Comparison of ENCODE assay signal across 8 cellular contexts in genomic region chr6:130843575-130844320, GRCh38. TPM values are rescaled to one million over a fixed set of nuclear protein-coding genes. Genes with fewer than 3 reads are reported as not detected.
DNase-seq lines count a peak whose midpoint lies in the region; ATAC-seq and TF ChIP-seq lines count a peak whose summit lies in the region.

No MANE protein-coding gene starts in this region.

- H3K4me1 ChIP-seq in breast epithelium, result no peaks in the 10 kb centered on the region

- H3K27me3 Mint-ChIP-seq in activated T-helper 1 cell treated with anti-CD3 and anti-CD28 coated beads, Interleukin-12 subunit alpha, Interleukin-12 subunit beta, Interleukin-2, Interleukin-4 antibody, amounts not matched to agents 30 ng/mL and 10 ng/mL and 1 ng/mL, durations not matched to agents 14 hours and 24 hours and 36 hours (ENCODE audit: insufficient read depth), result no peaks in the 10 kb centered on the region

- no peaks in the 10 kb centered on the region for H3K36me3 Mint-ChIP-seq in activated T-helper 1 cell treated with anti-CD3 and anti-CD28 coated beads, Interleukin-12 subunit alpha, Interleukin-12 subunit beta, Interleukin-2, Interleukin-4 antibody, amounts not matched to agents 30 ng/mL and 10 ng/mL and 1 ng/mL, durations not matched to agents 14 hours and 24 hours and 36 hours (ENCODE audit: low read depth)

- no peak overlapping the region for H3K27ac ChIP-seq in breast epithelium

- H3K36me3 ChIP-seq in breast epithelium, result no peaks in the 10 kb centered on the region

- no peaks in the 10 kb centered on the region for H3K27me3 ChIP-seq in breast epithelium

- peak; percentile 82 for ATAC-seq in HG02798 (IDR thresholded peaks at IDR 0.05; ENCODE audit: poor library complexity, unreplicated experiment)

- no peak overlapping the region for H3K4me3 Mint-ChIP-seq in activated T-helper 1 cell treated with anti-CD3 and anti-CD28 coated beads, Interleukin-12 subunit alpha, Interleukin-12 subunit beta, Interleukin-2, Interleukin-4 antibody, amounts not matched to agents 30 ng/mL and 10 ng/mL and 1 ng/mL, durations not matched to agents 14 hours and 24 hours and 36 hours

- no peaks in the 10 kb centered on the region for H3K9me3 Mint-ChIP-seq in activated T-helper 1 cell treated with anti-CD3 and anti-CD28 coated beads, Interleukin-12 subunit alpha, Interleukin-12 subunit beta, Interleukin-2, Interleukin-4 antibody, amounts not matched to agents 30 ng/mL and 10 ng/mL and 1 ng/mL, durations not matched to agents 14 hours and 24 hours and 36 hours

- no peak overlapping the region for H3K4me3 ChIP-seq in AG10803 (ENCODE audit: low read length)
- no peak overlapping the region for H3K4me3 ChIP-seq in breast epithelium

- no peak for TF ChIP-seq POLR2A in breast epithelium (IDR thresholded peaks at IDR 0.05)

- peaks cover 8% of the 10 kb centered on the region for H3K4me1 Mint-ChIP-seq in activated T-helper 1 cell treated with anti-CD3 and anti-CD28 coated beads, Interleukin-12 subunit alpha, Interleukin-12 subunit beta, Interleukin-2, Interleukin-4 antibody, amounts not matched to agents 30 ng/mL and 10 ng/mL and 1 ng/mL, durations not matched to agents 14 hours and 24 hours and 36 hours (ENCODE audit: low read depth)

- H3K9me3 ChIP-seq in breast epithelium, result no peaks in the 10 kb centered on the region

- DNase-seq in AG10803 (ENCODE audit: low read depth) (peak; percentile 44), NCI-H345 (lab: John Stamatoyannopoulos, UW) (peak; percentile 10), breast epithelium (ENCODE audit: low spot score in 2 of 2) (no peak), lung microvascular endothelial cell (ENCODE audit: low read depth in 2 of 2) (peak; percentile 41 to 69), NCI-H510A (lab: John Stamatoyannopoulos, UW) (no peak)
- DNase-seq in activated T-helper 1 cell treated with anti-CD3 and anti-CD28 coated beads, Interleukin-12 subunit alpha, Interleukin-12 subunit beta, Interleukin-2, Interleukin-4 antibody, amounts not matched to agents 30 ng/mL and 10 ng/mL and 1 ng/mL, durations not matched to agents 14 hours and 24 hours and 36 hours (ENCODE audit: low spot score), result no peak

- no peak overlapping the region for H3K27ac Mint-ChIP-seq in activated T-helper 1 cell treated with anti-CD3 and anti-CD28 coated beads, Interleukin-12 subunit alpha, Interleukin-12 subunit beta, Interleukin-2, Interleukin-4 antibody, amounts not matched to agents 30 ng/mL and 10 ng/mL and 1 ng/mL, durations not matched to agents 14 hours and 24 hours and 36 hours

- intact Hi-C loops in breast epithelium (cut with DNase I; ENCODE audit: low total_unique reads), result loop anchor here (5.0 kb wide), 1 partner anchor 821 kb away; no protein-coding TSS in a partner anchor
- intact Hi-C loops in activated T-helper 1 cell treated with anti-CD3 and anti-CD28 coated beads, Interleukin-12 subunit alpha, Interleukin-12 subunit beta, Interleukin-2, Interleukin-4 antibody, amounts not matched to agents 30 ng/mL and 10 ng/mL and 1 ng/mL, durations not matched to agents 14 hours and 24 hours and 36 hours (cut with micrococcal nuclease), result loop anchor here (1.0 to 10.0 kb wide), 4 partner anchors 521 to 819 kb away; no protein-coding TSS in a partner anchor

- TF ChIP-seq CTCF in AG10803 (conservative IDR thresholded peaks at IDR 0.05; ENCODE audit: low read length), result peak; percentile 66
- peak; percentile 38; the same call in 1 of the 2 replicates for TF ChIP-seq CTCF in GM12874 (IDR thresholded peaks at IDR 0.05; ENCODE audit: insufficient read depth, low read depth, low read length)
- peak in 2 of 3 donors; percentile 47 to 62 for TF ChIP-seq CTCF in breast epithelium (IDR thresholded peaks at IDR 0.05)

RNA-seq across cellular contexts. Expression of gene SMLR1, which starts 16.5 kb away (rescaled TPM):
- total RNA-seq in breast epithelium, result not detected
- total RNA-seq in lung microvascular endothelial cell, result not detected in 2 replicates
- total RNA-seq in activated T-helper 1 cell treated with anti-CD3 and anti-CD28 coated beads, Interleukin-12 subunit alpha, Interleukin-12 subunit beta, Interleukin-2, Interleukin-4 antibody, amounts not matched to agents 30 ng/mL and 10 ng/mL and 1 ng/mL, durations not matched to agents 14 hours and 24 hours and 36 hours, result not detected in 2 replicates

Comparison
In these comparisons a context has a peak if more than half of its experiments do, and no peak if none do; other contexts are left out.
1. DNase-seq: peak in AG10803 (single experiment), NCI-H345 (single experiment) and lung microvascular endothelial cell (2 of 2); none in breast epithelium (0 of 2), NCI-H510A (single experiment) and activated T-helper 1 cell treated with anti-CD3 and anti-CD28 coated beads, Interleukin-12 subunit alpha, Interleukin-12 subunit beta, Interleukin-2, Interleukin-4 antibody, amounts not matched to agents 30 ng/mL and 10 ng/mL and 1 ng/mL, durations not matched to agents 14 hours and 24 hours and 36 hours (single experiment).
2. Peak in every context shown above with its lines, with median percentiles within 50 percentile points of each other: CTCF ChIP-seq.